1 cellular context compared by ENCODE assay signal in genomic region chr7:117014099-117014656, GRCh38.
TF ChIP-seq lines count a peak whose summit lies in the region.

No MANE protein-coding gene starts in this region.

TF ChIP-seq in endothelial cell of umbilical vein, 7 proteins besides CTCF, POLR2A, EP300 and RAD21:
- TF ChIP-seq EZH2 (IDR thresholded peaks at IDR 0.05; ENCODE audit: borderline replicate concordance, low read depth, low read length, severe bottlenecking) = no peak
- TF ChIP-seq MAX (IDR thresholded peaks at IDR 0.05; ENCODE audit: insufficient read depth, insufficient read length) = no peak
- no peak for TF ChIP-seq MYC (IDR thresholded peaks at IDR 0.05; ENCODE audit: low read depth, low read length)
- TF ChIP-seq JUN (IDR thresholded peaks at IDR 0.05; ENCODE audit: borderline replicate concordance, insufficient read depth, insufficient read length, low read depth) = no peak
- TF ChIP-seq FOS (IDR thresholded peaks at IDR 0.05; ENCODE audit: borderline replicate concordance, insufficient read depth, low read length) = no peak
- TF ChIP-seq GATA2 (IDR thresholded peaks at IDR 0.05; ENCODE audit: insufficient read depth, insufficient read length, low read depth, low read length) = no peak
- no peak for TF ChIP-seq POLR2AphosphoS5 (IDR thresholded peaks at IDR 0.05; ENCODE audit: insufficient read depth, low read depth, low read length)
